16 cellular contexts compared by ENCODE assay signal in genomic region chr2:175964195-175964594, GRCh38. TPM values are rescaled to one million over a fixed set of nuclear protein-coding genes. Genes with fewer than 3 reads are reported as not detected.
DNase-seq lines count a peak whose midpoint lies in the region; ATAC-seq and TF ChIP-seq lines count a peak whose summit lies in the region.
"Had no signal": no experiment of that assay in that cellular context is flagged by ENCODE, and none has a peak within 500 bp of the region (broad histone marks: within the 10 kb centered on the region; RNA-seq: fewer than 3 reads in every experiment).

No MANE protein-coding gene starts in this region.

- H3K27ac Mint-ChIP-seq in nephron = no peak overlapping the region
- H3K27ac Mint-ChIP-seq: activated CD4-positive, alpha-beta memory T cell treated with anti-CD3 and anti-CD28 coated beads, Interleukin-2, amount 10 ng/mL, durations not matched to agents 7 days and 5 days; stimulated activated effector memory CD8-positive, alpha-beta T cell treated with anti-CD3 and anti-CD28 coated beads, Interleukin-12 subunit alpha, Interleukin-12 subunit beta, amount 100 ng/mL, for 72 hours had no signal

- no peak overlapping the region for H2AFZ ChIP-seq in GM23248

- TF ChIP-seq CTCF in LNCaP clone FGC (IDR thresholded peaks at IDR 0.05; ENCODE audit: control insufficient read depth, extremely low read depth, insufficient read depth) = peak; percentile 56
- peak; percentile 84 for TF ChIP-seq CTCF in VCaP (conservative IDR thresholded peaks at IDR 0.05)
- peak in 2 of 3 experiments; percentile 9 to 20 for TF ChIP-seq CTCF in nephron (IDR thresholded peaks at IDR 0.05; ENCODE audit: unreplicated experiment in 3 of 3)

- peak; percentile 3 for DNase-seq in NCI-H345 (lab: John Stamatoyannopoulos, UW)
- DNase-seq in NCI-H345 treated with DMSO at 0.1 percent for 48 hours (lab: John Stamatoyannopoulos, UW; ENCODE audit: unreplicated experiment) = no peak
- no peak for DNase-seq in LNCaP clone FGC (ENCODE audit: low read depth)
- DNase-seq in GM23248 = no peak
- no peak for DNase-seq in activated CD8-positive, alpha-beta memory T cell treated with anti-CD3 and anti-CD28 coated beads for 24 hours
- DNase-seq: activated CD4-positive, alpha-beta memory T cell treated with anti-CD3 and anti-CD28 coated beads, Interleukin-2, amount 10 ng/mL, durations not matched to agents 7 days and 5 days; activated gamma-delta T cell; esophagus squamous epithelium; MG63; midbrain; posterior cingulate gyrus had no signal

- H3K36me3 Mint-ChIP-seq in nephron (ENCODE audit: low read depth) = peaks cover 51% of the 10 kb centered on the region

- H3K36me3 ChIP-seq in GM23248 (ENCODE audit: low read depth) = peaks cover 32% of the 10 kb centered on the region
- H3K36me3 ChIP-seq: vagina had no signal

- no peaks in the 10 kb centered on the region for H3K4me1 ChIP-seq in GM23248 (ENCODE audit: insufficient read depth)
- H3K4me1 ChIP-seq: esophagus squamous epithelium, vagina had no signal

- H3K9ac ChIP-seq in GM23248 = no peak overlapping the region

- peaks cover 33% of the 10 kb centered on the region for H3K9me3 Mint-ChIP-seq in nephron
- H3K9me3 Mint-ChIP-seq: activated CD4-positive, alpha-beta memory T cell treated with anti-CD3 and anti-CD28 coated beads, Interleukin-2, amount 10 ng/mL, durations not matched to agents 7 days and 5 days; stimulated activated effector memory CD8-positive, alpha-beta T cell treated with anti-CD3 and anti-CD28 coated beads, Interleukin-12 subunit alpha, Interleukin-12 subunit beta, amount 100 ng/mL, for 72 hours had no signal

- H3K9me3 ChIP-seq in GM23248 (ENCODE audit: low read depth) = no peaks in the 10 kb centered on the region
- H3K9me3 ChIP-seq: esophagus squamous epithelium, MG63, vagina had no signal

- H3K27ac ChIP-seq in VCaP = no peak overlapping the region
- no peak overlapping the region for H3K27ac ChIP-seq in GM23248
- H3K27ac ChIP-seq: esophagus squamous epithelium, vagina had no signal

- H3K4me3 ChIP-seq in LNCaP clone FGC (ENCODE audit: low read depth, low read length) (no peak overlapping the region), GM23248 (no peak overlapping the region)
- H3K4me3 ChIP-seq: esophagus squamous epithelium, MG63, vagina had no signal

- no peaks in the 10 kb centered on the region for H4K20me1 ChIP-seq in GM23248 (ENCODE audit: insufficient read depth)

- H3K27me3 ChIP-seq in GM23248 (replicated peaks; ENCODE audit: insufficient read depth) = no peaks in the 10 kb centered on the region
- H3K27me3 ChIP-seq: esophagus squamous epithelium, MG63, vagina had no signal

- no peak overlapping the region for H3K4me3 Mint-ChIP-seq in nephron
- H3K4me3 Mint-ChIP-seq: activated CD4-positive, alpha-beta memory T cell treated with anti-CD3 and anti-CD28 coated beads, Interleukin-2, amount 10 ng/mL, durations not matched to agents 7 days and 5 days; stimulated activated effector memory CD8-positive, alpha-beta T cell treated with anti-CD3 and anti-CD28 coated beads, Interleukin-12 subunit alpha, Interleukin-12 subunit beta, amount 100 ng/mL, for 72 hours had no signal

- no peaks in the 10 kb centered on the region for H3K9me2 ChIP-seq in GM23248 (ENCODE audit: insufficient read depth)

- WGBS in GM23248 (ENCODE audit: low coverage in 1 of 2, low lambda C conversion rate in 2 of 2, missing lambda C conversion rate in 2 of 2), 2 experiments = 95 to 96% methylated on average over 4 of the region's 4 CpGs

- H3F3A ChIP-seq in GM23248 (ENCODE audit: insufficient read depth) = no peaks in the 10 kb centered on the region

- H3K4me2 ChIP-seq in GM23248 (ENCODE audit: unreplicated experiment) = no peak overlapping the region

- H3K4me1 Mint-ChIP-seq in nephron = no peaks in the 10 kb centered on the region
- H3K4me1 Mint-ChIP-seq: activated CD4-positive, alpha-beta memory T cell treated with anti-CD3 and anti-CD28 coated beads, Interleukin-2, amount 10 ng/mL, durations not matched to agents 7 days and 5 days had no signal

- no peak for ATAC-seq in GM19328 (IDR thresholded peaks at IDR 0.05; ENCODE audit: unreplicated experiment)
- ATAC-seq: stimulated activated effector memory CD8-positive, alpha-beta T cell treated with anti-CD3 and anti-CD28 coated beads, Interleukin-12 subunit alpha, Interleukin-12 subunit beta, amount 100 ng/mL, for 72 hours had no signal

- H3K79me2 ChIP-seq in GM23248 (ENCODE audit: insufficient read depth) = peaks cover 5% of the 10 kb centered on the region; the same call in 1 of the 2 replicates

- in situ Hi-C loops in GM23248 (cut with MboI) = no loop called here

- H3K27me3 Mint-ChIP-seq in nephron (ENCODE audit: low read depth) = no peaks in the 10 kb centered on the region
- H3K27me3 Mint-ChIP-seq: activated CD4-positive, alpha-beta memory T cell treated with anti-CD3 and anti-CD28 coated beads, Interleukin-2, amount 10 ng/mL, durations not matched to agents 7 days and 5 days had no signal

RNA-seq across cellular contexts. Expression of gene LNPK, which starts 37.9 kb away (rescaled TPM):
- 68.3 and 73.1 TPM in 2 replicates for total RNA-seq in GM23248 (2014; rRNA removed; shearing (Covaris generic))
- polyA plus RNA-seq in GM23248 (2016; fragmentation: Nextera tagmentation; extraction: Ambion mirVana) = 66.1 and 67.1 TPM in 2 replicates

Comparison
In these comparisons a context has a peak if more than half of its experiments do, and no peak if none do; other contexts are left out.
1. CTCF ChIP-seq: peak in every context shown above with its lines; median percentile 84 in VCaP; 56 in LNCaP clone FGC; 14 in nephron.